1 cellular context compared by ENCODE assay signal in genomic region chr1:167487614-167488013, GRCh38.
TF ChIP-seq lines count a peak whose summit lies in the region.

No MANE protein-coding gene starts in this region.

TF ChIP-seq in H1, 55 proteins besides CTCF, POLR2A, EP300 and RAD21:
- TF ChIP-seq KDM1A (IDR thresholded peaks at IDR 0.05; ENCODE audit: borderline replicate concordance, low read length), result peak; percentile 61; the same call in 1 of the 2 replicates
- TF ChIP-seq BACH1 (IDR thresholded peaks at IDR 0.05; ENCODE audit: low read length), result no peak
